ENCODE assay signal across 17 cellular contexts in genomic region chr2:166653185-166653813, GRCh38.
DNase-seq lines count a peak whose midpoint lies in the region; FAIRE-seq and TF ChIP-seq lines count a peak whose summit lies in the region.
"Had no signal": no experiment of that assay in that cellular context is flagged by ENCODE, and none has a peak within 500 bp of the region (broad histone marks: within the 10 kb centered on the region; RNA-seq: fewer than 3 reads in every experiment).

No MANE protein-coding gene starts in this region.

- H3K4me3 ChIP-seq in endothelial cell of umbilical vein (replicated peaks in 1 of 3; ENCODE audit: insufficient read depth in 1 of 3, low read depth in 1 of 3, low read length in 3 of 3) (no peak overlapping the region), osteoblast (ENCODE audit: insufficient read depth, low read length) (no peak overlapping the region), vagina (no peak overlapping the region)
- H3K4me3 ChIP-seq: upper lobe of left lung had no signal

- peak; percentile 62 for FAIRE-seq in endothelial cell of umbilical vein (lab: Jason Lieb, UNC)
- FAIRE-seq: colon had no signal

- H3K9me1 ChIP-seq in endothelial cell of umbilical vein (replicated peaks; ENCODE audit: control insufficient read depth, extremely low read depth, insufficient read depth, low read length), result no peaks in the 10 kb centered on the region

- H3K36me3 ChIP-seq in endothelial cell of umbilical vein (ENCODE audit: control insufficient read depth in 2 of 2, extremely low read depth in 1 of 2, insufficient read depth in 2 of 2, low read length in 2 of 2) (no peaks in the 10 kb centered on the region), osteoblast (ENCODE audit: insufficient read depth, low read length) (no peaks in the 10 kb centered on the region), vagina (no peaks in the 10 kb centered on the region)
- H3K36me3 ChIP-seq: upper lobe of left lung had no signal

- DNase-seq in EH (ENCODE audit: low read depth) (peak; percentile 59), NCI-H2029 (lab: John Stamatoyannopoulos, UW) (peak; percentile 58), SHP77 (lab: John Stamatoyannopoulos, UW) (peak; percentile 29 to 42), endothelial cell of umbilical vein (ENCODE audit: low read depth, low spot score) (peak; percentile 35), occipital lobe (lab: John Stamatoyannopoulos, UW) (no peak), osteoblast (ENCODE audit: insufficient read length, low spot score, missing footprints) (no peak), vagina (ENCODE audit: extremely low spot score in 2 of 2) (no peak), GM10266 (ENCODE audit: extremely low spot score) (no peak)
- DNase-seq: activated B cell treated with CpG ODN at 0.5 μM for 24 hours; activated naive CD4-positive, alpha-beta T cell treated with anti-CD3 and anti-CD28 coated beads for 36 hours; DMS79; left ventricle myocardium superior; naive thymus-derived CD4-positive, alpha-beta T cell; NCI-H1694; stimulated activated CD4-positive, alpha-beta T cell treated with anti-CD3 and anti-CD28 coated beads, Interleukin-2, amount 100 ng/mL, for 48 hours; upper lobe of left lung had no signal

- no TSS peak for BruUV-seq in endothelial cell of umbilical vein (replicated peaks; lab: Mats Ljungman, UMichigan)

- H3K4me2 ChIP-seq in endothelial cell of umbilical vein (ENCODE audit: insufficient read depth, low read length), result no peak overlapping the region
- no peak overlapping the region for H3K4me2 ChIP-seq in osteoblast (ENCODE audit: insufficient read depth, low read length)

- POLR2A ChIA-PET in endothelial cell of umbilical vein (lab: Charles Lee), result no interaction called here

- TF ChIP-seq CTCF in endothelial cell of umbilical vein (IDR thresholded peaks at IDR 0.05; ENCODE audit: extremely low read depth in 1 of 2, insufficient read depth in 1 of 2, low read depth in 1 of 2, low read length in 2 of 2), result no peak
- no peak for TF ChIP-seq CTCF in osteoblast (IDR thresholded peaks at IDR 0.05; ENCODE audit: extremely low read depth, low read depth, low read length)
- no peak for TF ChIP-seq CTCF in vagina (IDR thresholded peaks at IDR 0.05)
- no peak for TF ChIP-seq CTCF in GM10266 (IDR thresholded peaks at IDR 0.05; ENCODE audit: control insufficient read depth, insufficient read depth, low read depth, missing control alignments)

- no peaks in the 10 kb centered on the region for H3K79me2 ChIP-seq in endothelial cell of umbilical vein (ENCODE audit: control insufficient read depth, insufficient read depth, low read length)
- no peaks in the 10 kb centered on the region for H3K79me2 ChIP-seq in osteoblast (ENCODE audit: insufficient read depth, low read length)

- intact Hi-C loops in endothelial cell of umbilical vein (cut with micrococcal nuclease) (loop anchor here (10.0 kb wide), 1 partner anchor 492 kb away; no protein-coding TSS in a partner anchor), vagina (cut with DNase I) (no loop called here)

- dilution Hi-C loops in endothelial cell of umbilical vein (cut with MboI; ENCODE audit: extremely low pct_ligation_motif_present, low sequenced_read_pairs), result no loop called here

- H2AFZ ChIP-seq in endothelial cell of umbilical vein (ENCODE audit: low read depth, low read length) (no peak overlapping the region), osteoblast (ENCODE audit: low read length) (no peak overlapping the region)

- no peak overlapping the region for H3K9ac ChIP-seq in endothelial cell of umbilical vein (replicated peaks; ENCODE audit: extremely low read depth, insufficient read depth, low read length)

- CTCF ChIA-PET in endothelial cell of umbilical vein (lab: Charles Lee), result interaction anchor here (0.6 kb wide), 1 partner anchor 561 kb away, joined by 4 read pairs; no protein-coding TSS in a partner anchor

- H4K20me1 ChIP-seq in endothelial cell of umbilical vein (replicated peaks; ENCODE audit: control insufficient read depth, extremely low read depth, insufficient read depth, low read length), result no peaks in the 10 kb centered on the region
- no peaks in the 10 kb centered on the region for H4K20me1 ChIP-seq in osteoblast (ENCODE audit: insufficient read depth, low read length)

- no peaks in the 10 kb centered on the region for H3K9me3 ChIP-seq in endothelial cell of umbilical vein (replicated peaks; ENCODE audit: control insufficient read depth, insufficient read depth, low read length)
- H3K9me3 ChIP-seq in osteoblast (ENCODE audit: low read depth, low read length), result no peaks in the 10 kb centered on the region
- no peaks in the 10 kb centered on the region for H3K9me3 ChIP-seq in vagina
- H3K9me3 ChIP-seq: upper lobe of left lung had no signal

- H3K4me1 ChIP-seq in endothelial cell of umbilical vein (ENCODE audit: control insufficient read depth, extremely low read depth, insufficient read depth, low read length), result peaks cover 13% of the 10 kb centered on the region
- no peaks in the 10 kb centered on the region for H3K4me1 ChIP-seq in osteoblast (ENCODE audit: insufficient read depth, low read length)
- no peaks in the 10 kb centered on the region for H3K4me1 ChIP-seq in vagina
- H3K4me1 ChIP-seq: upper lobe of left lung had no signal

- TF ChIP-seq POLR2A in endothelial cell of umbilical vein (IDR thresholded peaks at IDR 0.05; ENCODE audit: low read depth, low read length) (no peak), vagina (IDR thresholded peaks at IDR 0.05) (no peak)

- H3K27me3 ChIP-seq in endothelial cell of umbilical vein (ENCODE audit: control insufficient read depth in 2 of 2, insufficient read depth in 2 of 2, low read length in 2 of 2), result no peaks in the 10 kb centered on the region
- H3K27me3 ChIP-seq in osteoblast (ENCODE audit: insufficient read depth, low read length), result no peaks in the 10 kb centered on the region
- no peaks in the 10 kb centered on the region for H3K27me3 ChIP-seq in vagina
- H3K27me3 ChIP-seq: upper lobe of left lung had no signal

- H3K27ac ChIP-seq in endothelial cell of umbilical vein (ENCODE audit: insufficient read depth, low read depth, low read length), result no peak overlapping the region
- no peak overlapping the region for H3K27ac ChIP-seq in osteoblast (ENCODE audit: low read depth, low read length)
- H3K27ac ChIP-seq in vagina, result no peak overlapping the region
- H3K27ac ChIP-seq: upper lobe of left lung had no signal

TF ChIP-seq in endothelial cell of umbilical vein, 7 proteins besides CTCF, POLR2A, EP300 and RAD21:
- TF ChIP-seq EZH2 (IDR thresholded peaks at IDR 0.05; ENCODE audit: borderline replicate concordance, low read depth, low read length, severe bottlenecking) (no peak), FOS (IDR thresholded peaks at IDR 0.05; ENCODE audit: borderline replicate concordance, insufficient read depth, low read length) (no peak), GATA2 (IDR thresholded peaks at IDR 0.05; ENCODE audit: insufficient read depth, insufficient read length, low read depth, low read length) (peak; percentile 9)
TF ChIP-seq in endothelial cell of umbilical vein: peak in this region for 1.

Comparison
In these comparisons a context has a peak if more than half of its experiments do, and no peak if none do; other contexts are left out.
1. DNase-seq: peak in EH (single experiment), NCI-H2029 (single experiment), SHP77 (2 of 2) and endothelial cell of umbilical vein (single experiment); none in occipital lobe (single experiment), osteoblast (single experiment), vagina (0 of 2) and GM10266 (single experiment).